In the genomic region with DNA sequence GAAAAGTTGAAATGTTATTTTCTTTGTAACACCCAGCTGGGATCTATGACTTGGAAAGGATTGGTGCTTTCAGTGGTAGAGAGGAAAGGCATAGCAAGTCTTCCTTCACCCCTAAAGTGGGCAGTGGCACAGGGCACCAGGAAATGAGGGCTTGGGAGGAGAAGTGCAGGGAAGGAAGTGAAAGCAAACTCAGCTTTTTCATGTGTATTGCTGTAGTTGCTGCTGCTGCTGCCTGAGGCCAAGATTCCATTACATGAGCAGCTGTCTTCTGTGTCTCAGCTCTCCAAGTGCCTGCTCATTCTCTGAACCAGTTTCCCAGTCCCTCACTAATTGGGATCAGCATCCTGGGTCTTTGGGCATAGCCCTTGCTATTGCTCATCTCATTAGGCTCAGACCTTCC, we compare ENCODE assay signal across 12 cellular contexts. TPM values are rescaled to one million over a fixed set of nuclear protein-coding genes. Genes with fewer than 3 reads are reported as not detected.
DNase-seq lines count a peak whose midpoint lies in the region; ATAC-seq and TF ChIP-seq lines count a peak whose summit lies in the region.
"Had no signal": no experiment of that assay in that cellular context is flagged by ENCODE, and none has a peak within 500 bp of the region (broad histone marks: within the 10 kb centered on the region; RNA-seq: fewer than 3 reads in every experiment).

No MANE protein-coding gene starts in this region.

- H3K36me3 ChIP-seq in OCI-LY7 (ENCODE audit: insufficient read depth, low read length) = peaks cover 57% of the 10 kb centered on the region
- H3K36me3 ChIP-seq in suprapubic skin = peaks cover 33% of the 10 kb centered on the region

- no peak for ATAC-seq in activated T-cell treated with anti-CD3 and anti-CD28 coated beads, Interleukin-2, amount 50 U/mL, for 72 hours (replicated peaks in 1 of 2)
- ATAC-seq in activated T-cell treated with anti-CD3 and anti-CD28 coated beads, Interleukin-2, amount 50 U/mL, for 4 hours = no peak
- ATAC-seq in HG02610 (IDR thresholded peaks at IDR 0.05; ENCODE audit: unreplicated experiment) = no peak

- no peak overlapping the region for H2AFZ ChIP-seq in OCI-LY7 (ENCODE audit: low read length)

- CTCF ChIA-PET in OCI-LY7 (lab: Charles Lee; ENCODE audit: unreplicated experiment) = interaction anchor here (0.7 kb wide), 1 partner anchor 250 kb away, joined by 3 read pairs; no protein-coding TSS in a partner anchor

- peaks cover 13% of the 10 kb centered on the region for H3K4me1 Mint-ChIP-seq in activated T-cell treated with anti-CD3 and anti-CD28 coated beads, Interleukin-2, amount 50 U/mL, for 72 hours (ENCODE audit: low read depth)
- H3K4me1 Mint-ChIP-seq in activated T-cell treated with anti-CD3 and anti-CD28 coated beads, Interleukin-2, amount 50 U/mL, for 4 hours (ENCODE audit: low read depth) = peaks cover 20% of the 10 kb centered on the region

- no TSS peak for BruUV-seq in OCI-LY7 (replicated peaks; lab: Mats Ljungman, UMichigan)

- H3K27me3 Mint-ChIP-seq in activated T-cell treated with anti-CD3 and anti-CD28 coated beads, Interleukin-2, amount 50 U/mL, for 72 hours (ENCODE audit: low read depth) = no peaks in the 10 kb centered on the region
- no peaks in the 10 kb centered on the region for H3K27me3 Mint-ChIP-seq in activated T-cell treated with anti-CD3 and anti-CD28 coated beads, Interleukin-2, amount 50 U/mL, for 4 hours (ENCODE audit: low read depth)

- H3K27ac ChIP-seq in OCI-LY7 (ENCODE audit: low read depth, low read length, poor library complexity, severe bottlenecking) (peak overlapping the region; percentile 66), suprapubic skin (peak overlapping the region; percentile 34)

- intact Hi-C loops in OCI-LY7 (cut with micrococcal nuclease; ENCODE audit: unreplicated experiment) = loop anchor here (10.0 kb wide), 1 partner anchor 251 kb away; no protein-coding TSS in a partner anchor

- H3K9me3 Mint-ChIP-seq in activated T-cell treated with anti-CD3 and anti-CD28 coated beads, Interleukin-2, amount 50 U/mL, for 72 hours = no peaks in the 10 kb centered on the region
- H3K9me3 Mint-ChIP-seq in activated T-cell treated with anti-CD3 and anti-CD28 coated beads, Interleukin-2, amount 50 U/mL, for 4 hours = no peaks in the 10 kb centered on the region

- no peak for TF ChIP-seq EP300 in suprapubic skin (IDR thresholded peaks at IDR 0.05)

- H3K4me3 Mint-ChIP-seq in activated T-cell treated with anti-CD3 and anti-CD28 coated beads, Interleukin-2, amount 50 U/mL, for 72 hours = peak overlapping the region in 1 of 2 donors; percentile 29
- H3K4me3 Mint-ChIP-seq in activated T-cell treated with anti-CD3 and anti-CD28 coated beads, Interleukin-2, amount 50 U/mL, for 4 hours = no peak overlapping the region
- H3K4me3 Mint-ChIP-seq: H9 had no signal

- H3K4me1 ChIP-seq in OCI-LY7 (ENCODE audit: insufficient read depth, low read length, poor library complexity, severe bottlenecking) (peaks cover 26% of the 10 kb centered on the region), suprapubic skin (peaks cover 14% of the 10 kb centered on the region)

- peaks cover 52% of the 10 kb centered on the region for H3K79me2 ChIP-seq in OCI-LY7 (ENCODE audit: insufficient read depth, low read depth, low read length)

- no peaks in the 10 kb centered on the region for H3K9me2 ChIP-seq in OCI-LY7 (ENCODE audit: insufficient read depth, low read length)

- peak overlapping the region; percentile 88 for H3K4me2 ChIP-seq in OCI-LY7 (ENCODE audit: low read length)

- POLR2A ChIA-PET in OCI-LY7 (lab: Charles Lee) = no interaction called here

- H3K27me3 ChIP-seq in suprapubic skin = no peaks in the 10 kb centered on the region

- peaks cover 14% of the 10 kb centered on the region for H4K20me1 ChIP-seq in OCI-LY7 (ENCODE audit: insufficient read depth, low read length)

- H3K36me3 Mint-ChIP-seq in activated T-cell treated with anti-CD3 and anti-CD28 coated beads, Interleukin-2, amount 50 U/mL, for 72 hours (ENCODE audit: insufficient read depth in 2 of 2) = peaks cover 0 to 3% of the 10 kb centered on the region in 2 donors
- peaks cover 12% of the 10 kb centered on the region for H3K36me3 Mint-ChIP-seq in activated T-cell treated with anti-CD3 and anti-CD28 coated beads, Interleukin-2, amount 50 U/mL, for 4 hours (ENCODE audit: insufficient read depth)

- H3K4me3 ChIP-seq in OCI-LY7 (ENCODE audit: low read depth, low read length, poor library complexity, severe bottlenecking) (peak overlapping the region; percentile 95), fibroblast of pulmonary artery (replicated peaks; ENCODE audit: low read depth, low read length) (no peak overlapping the region), suprapubic skin (no peak overlapping the region)

- H3K9me3 ChIP-seq in OCI-LY7 (ENCODE audit: low read length) = 0 out of 2 replicates have a peak, but pooled peaks cover 5% of the 10 kb centered on the region
- H3K9me3 ChIP-seq in suprapubic skin = no peaks in the 10 kb centered on the region

- TF ChIP-seq POLR2A in suprapubic skin (IDR thresholded peaks at IDR 0.05) = no peak

- TF ChIP-seq CTCF in OCI-LY7 (conservative IDR thresholded peaks at IDR 0.05; ENCODE audit: low read length) (no peak), fibroblast of pulmonary artery (IDR thresholded peaks at IDR 0.05; ENCODE audit: low read length, missing control alignments) (no peak), suprapubic skin (IDR thresholded peaks at IDR 0.05) (no peak)

- DNase-seq in activated T-cell treated with anti-CD3 and anti-CD28 coated beads, Interleukin-2, amount 50 U/mL, for 72 hours = no peak
- DNase-seq in activated T-cell treated with anti-CD3 and anti-CD28 coated beads, Interleukin-2, amount 50 U/mL, for 4 hours = no peak
- peak; percentile 42 for DNase-seq in OCI-LY7 (ENCODE audit: low spot score)
- peak; percentile 3 for DNase-seq in fibroblast of pulmonary artery (ENCODE audit: low read depth)
- no peak for DNase-seq in suprapubic skin (ENCODE audit: low spot score in 2 of 2)
- no peak for DNase-seq in NCI-H345 (lab: John Stamatoyannopoulos, UW)
- no peak for DNase-seq in stimulated activated CD8-positive, alpha-beta memory T cell treated with anti-CD3 and anti-CD28 coated beads, Interleukin-4, amount 100 ng/mL, for 48 hours
- DNase-seq: amniotic stem cell, H9, mesendoderm, NCI-H446 had no signal

- H3K27ac Mint-ChIP-seq in activated T-cell treated with anti-CD3 and anti-CD28 coated beads, Interleukin-2, amount 50 U/mL, for 72 hours = peak overlapping the region; percentile 88
- H3K27ac Mint-ChIP-seq: H9 had no signal

RNA-seq across cellular contexts. Expression of a gene that starts 2.6 kb away (rescaled TPM):
- 10 to 100 TPM; 31.7 to 32.5 TPM for total RNA-seq in activated T-cell treated with anti-CD3 and anti-CD28 coated beads, Interleukin-2, amount 50 U/mL, for 72 hours
- 10 to 100 TPM; 39.4 to 40.2 (median 39.7) TPM for total RNA-seq in activated T-cell treated with anti-CD3 and anti-CD28 coated beads, Interleukin-2, amount 50 U/mL, for 4 hours
- total RNA-seq in OCI-LY7 (2014; rRNA removed; shearing (Covaris generic)) = 11.1 and 16.1 TPM in 2 replicates
- total RNA-seq in OCI-LY7 (2022) (20.5 and 25.2 TPM in 2 replicates), suprapubic skin (10 to 100 TPM in 3 of 4 donors, 1 to 10 TPM in 1; 6.8 to 15.2 (median 11.9) TPM)

Comparison
In these comparisons a context has a peak if more than half of its experiments do, and no peak if none do; other contexts are left out.
1. DNase-seq: peak in OCI-LY7 (single experiment) and fibroblast of pulmonary artery (single experiment); none in activated T-cell treated with anti-CD3 and anti-CD28 coated beads, Interleukin-2, amount 50 U/mL, for 72 hours (0 of 2), activated T-cell treated with anti-CD3 and anti-CD28 coated beads, Interleukin-2, amount 50 U/mL, for 4 hours (single experiment), suprapubic skin (0 of 2), NCI-H345 (single experiment) and stimulated activated CD8-positive, alpha-beta memory T cell treated with anti-CD3 and anti-CD28 coated beads, Interleukin-4, amount 100 ng/mL, for 48 hours (single experiment).